ENCODE assay signal across 25 cellular contexts in the genomic region with DNA sequence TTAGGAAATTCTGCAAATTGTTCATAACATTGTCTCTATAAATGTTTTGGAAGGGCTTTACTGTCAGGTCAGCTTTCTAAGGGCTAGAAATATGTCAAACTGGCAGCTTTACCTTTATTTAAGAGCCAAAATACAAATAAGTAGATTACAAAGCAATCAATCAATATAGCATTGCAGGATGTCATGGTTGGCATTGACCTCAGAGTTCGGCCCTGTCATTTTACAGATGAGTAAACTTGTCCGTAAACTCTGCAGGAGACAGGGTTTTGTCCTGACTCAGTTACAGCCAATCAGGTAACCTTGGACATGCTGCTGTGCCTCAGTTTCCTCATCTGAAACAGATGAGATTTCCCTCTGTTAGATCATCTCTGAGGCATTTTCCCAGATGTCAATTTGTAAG. TPM values are rescaled to one million over a fixed set of nuclear protein-coding genes. Genes with fewer than 3 reads are reported as not detected.
DNase-seq lines count a peak whose midpoint lies in the region; ATAC-seq and TF ChIP-seq lines count a peak whose summit lies in the region.
"Had no signal": no experiment of that assay in that cellular context is flagged by ENCODE, and none has a peak within 500 bp of the region (broad histone marks: within the 10 kb centered on the region; RNA-seq: fewer than 3 reads in every experiment).

No MANE protein-coding gene starts in this region.

- H4K20me1 ChIP-seq in BLaER1 (no peaks in the 10 kb centered on the region), OCI-LY7 (ENCODE audit: insufficient read depth, low read length) (no peaks in the 10 kb centered on the region)
- H4K20me1 ChIP-seq in BLaER1 treated with 17β-estradiol and CSF1 and Interleukin-3, amounts not matched to agents 10 nM and 100 nM: no peaks in the 10 kb centered on the region

- ATAC-seq in left ventricle myocardium superior: no peak
- ATAC-seq: GM12878 had no signal

- H3K36me3 Mint-ChIP-seq in nephron (ENCODE audit: low read depth): peaks cover 3% of the 10 kb centered on the region
- H3K36me3 Mint-ChIP-seq: CD14-positive monocyte; CD4-positive, alpha-beta memory T cell; CD4-positive, CD25-positive, alpha-beta regulatory T cell; CD8-positive, alpha-beta memory T cell had no signal

- H2AFZ ChIP-seq in OCI-LY7 (ENCODE audit: low read length): peak overlapping the region; percentile 45; the same call in 1 of the 2 replicates

- H3K27ac ChIP-seq in BLaER1: no peak overlapping the region
- H3K27ac ChIP-seq in BLaER1 treated with 17β-estradiol and CSF1 and Interleukin-3, amounts not matched to agents 10 nM and 100 nM: no peak overlapping the region
- H3K27ac ChIP-seq in OCI-LY7 (ENCODE audit: low read depth, low read length, poor library complexity, severe bottlenecking): no peak overlapping the region

- H3K4me3 ChIP-seq in BLaER1 (no peak overlapping the region), OCI-LY7 (ENCODE audit: low read depth, low read length, poor library complexity, severe bottlenecking) (no peak overlapping the region)
- H3K4me3 ChIP-seq in BLaER1 treated with 17β-estradiol and CSF1 and Interleukin-3, amounts not matched to agents 10 nM and 100 nM: no peak overlapping the region
- H3K4me3 ChIP-seq: GM12878 had no signal

- H3K27ac Mint-ChIP-seq in nephron: peak overlapping the region in 2 of 3 experiments; percentile 1 to 91
- H3K27ac Mint-ChIP-seq: CD14-positive monocyte; CD4-positive, alpha-beta memory T cell; CD4-positive, CD25-positive, alpha-beta regulatory T cell; CD8-positive, alpha-beta memory T cell had no signal

- H3K27me3 ChIP-seq in BLaER1: no peaks in the 10 kb centered on the region
- no peaks in the 10 kb centered on the region for H3K27me3 ChIP-seq in BLaER1 treated with 17β-estradiol and CSF1 and Interleukin-3, amounts not matched to agents 10 nM and 100 nM
- H3K27me3 ChIP-seq: BE2C had no signal

- H3K4me1 ChIP-seq in BLaER1 (peaks cover 61% of the 10 kb centered on the region), OCI-LY7 (ENCODE audit: insufficient read depth, low read length, poor library complexity, severe bottlenecking) (peaks cover 38% of the 10 kb centered on the region)
- H3K4me1 ChIP-seq in BLaER1 treated with 17β-estradiol and CSF1 and Interleukin-3, amounts not matched to agents 10 nM and 100 nM: peaks cover 37 to 63% (median 53%) of the 10 kb centered on the region in 10 experiments
- H3K4me1 ChIP-seq: BE2C had no signal

- H3K27me3 Mint-ChIP-seq in nephron (ENCODE audit: low read depth): no peaks in the 10 kb centered on the region
- H3K27me3 Mint-ChIP-seq: CD8-positive, alpha-beta memory T cell had no signal

- peaks cover 4% of the 10 kb centered on the region for H3K9me3 Mint-ChIP-seq in nephron
- H3K9me3 Mint-ChIP-seq: CD8-positive, alpha-beta memory T cell had no signal

- peaks cover 5% of the 10 kb centered on the region; the same call in 1 of the 2 replicates for H3K9me3 ChIP-seq in BLaER1
- H3K9me3 ChIP-seq in BLaER1 treated with 17β-estradiol and CSF1 and Interleukin-3, amounts not matched to agents 10 nM and 100 nM (replicated peaks in 1 of 11): peaks cover 4 to 22% (median 14%) of the 10 kb centered on the region in 11 experiments; a peak in 18 of 22 replicates
- H3K9me3 ChIP-seq in OCI-LY7 (ENCODE audit: low read length): no peaks in the 10 kb centered on the region
- H3K9me3 ChIP-seq: BE2C had no signal

- BruUV-seq in OCI-LY7 (replicated peaks; lab: Mats Ljungman, UMichigan): no TSS peak

- H3K79me2 ChIP-seq in OCI-LY7 (ENCODE audit: insufficient read depth, low read depth, low read length): no peaks in the 10 kb centered on the region

- intact Hi-C loops in OCI-LY7 (cut with micrococcal nuclease; ENCODE audit: unreplicated experiment): no loop called here
- intact Hi-C loops in left ventricle myocardium superior (cut with micrococcal nuclease): no loop called here

- H3K9me2 ChIP-seq in OCI-LY7 (ENCODE audit: insufficient read depth, low read length): no peaks in the 10 kb centered on the region

- H3K36me3 ChIP-seq in BLaER1 (no peaks in the 10 kb centered on the region), OCI-LY7 (ENCODE audit: insufficient read depth, low read length) (no peaks in the 10 kb centered on the region)
- H3K36me3 ChIP-seq in BLaER1 treated with 17β-estradiol and CSF1 and Interleukin-3, amounts not matched to agents 10 nM and 100 nM: no peaks in the 10 kb centered on the region
- H3K36me3 ChIP-seq: BE2C had no signal

- peaks cover 18% of the 10 kb centered on the region for H3K4me1 Mint-ChIP-seq in nephron

- no peak overlapping the region for H3K4me3 Mint-ChIP-seq in nephron
- H3K4me3 Mint-ChIP-seq: CD14-positive monocyte; CD4-positive, alpha-beta memory T cell; CD4-positive, CD25-positive, alpha-beta regulatory T cell; CD8-positive, alpha-beta memory T cell had no signal

- no peak for TF ChIP-seq CTCF in OCI-LY7 (conservative IDR thresholded peaks at IDR 0.05; ENCODE audit: low read length)
- no peak for TF ChIP-seq CTCF in nephron (IDR thresholded peaks at IDR 0.05; ENCODE audit: unreplicated experiment in 3 of 3)

- no peak overlapping the region for H3K9ac ChIP-seq in BLaER1
- H3K9ac ChIP-seq in BLaER1 treated with 17β-estradiol and CSF1 and Interleukin-3, amounts not matched to agents 10 nM and 100 nM: no peak overlapping the region

- POLR2A ChIA-PET in OCI-LY7 (lab: Charles Lee): no interaction called here

- CTCF ChIA-PET in OCI-LY7 (lab: Charles Lee; ENCODE audit: unreplicated experiment): no interaction called here

- DNase-seq in OCI-LY7 (ENCODE audit: low spot score) (no peak), NCI-H510A treated with DMSO at 0.1 percent for 48 hours (lab: John Stamatoyannopoulos, UW) (no peak), NCI-H1048 (lab: John Stamatoyannopoulos, UW) (no peak), left ventricle myocardium superior (no peak)
- DNase-seq: 8988T; ACHN; BE2C; C1 segment of cervical spinal cord; CD4-positive, alpha-beta memory T cell; CD4-positive, CD25-positive, alpha-beta regulatory T cell; CD8-positive, alpha-beta memory T cell; COR-L47; DMS 273 treated with DMSO at 0.1 percent for 48 hours; DMS153; DMS53; DMS79; DND-41; EL; GDM1 had no signal

- peak overlapping the region; percentile 79 for H3K4me2 ChIP-seq in BLaER1
- H3K4me2 ChIP-seq in BLaER1 treated with 17β-estradiol and CSF1 and Interleukin-3, amounts not matched to agents 10 nM and 100 nM: peak overlapping the region in 8 of 11 experiments; percentile 26 to 89 (median 82); a peak in 13 of 22 replicates
- H3K4me2 ChIP-seq in OCI-LY7 (ENCODE audit: low read length): no peak overlapping the region

RNA-seq across cellular contexts. Expression of gene ZEB2, which starts 25.9 kb away (rescaled TPM):
- 15.2 and 16.9 TPM in 2 replicates for total RNA-seq in OCI-LY7 (2014; rRNA removed; shearing (Covaris generic))
- 4.0 and 5.1 TPM in 2 replicates for total RNA-seq in OCI-LY7 (2022)
- 83.2 TPM for total RNA-seq in left ventricle myocardium superior
- total RNA-seq: G401 had no signal
